In the genomic region with DNA sequence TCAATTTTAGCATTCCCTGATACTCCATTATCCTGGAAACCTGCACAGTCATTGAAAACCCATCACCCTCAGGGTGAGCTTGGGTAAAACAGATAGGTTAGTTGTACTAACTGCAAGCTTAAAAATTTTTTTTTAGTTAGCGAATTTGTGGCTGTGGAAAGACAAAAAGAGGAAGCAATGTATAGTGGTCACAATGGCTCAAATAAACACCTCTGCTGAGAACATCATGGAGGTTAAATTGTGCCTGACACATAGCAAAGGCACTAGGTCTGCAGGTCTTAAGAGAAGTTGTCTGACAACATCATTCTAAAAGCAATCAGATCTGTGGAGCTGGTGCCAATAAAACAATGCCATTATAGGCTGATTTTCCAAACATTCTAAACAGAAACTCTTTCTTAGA, we compare ENCODE assay signal across 22 cellular contexts.
DNase-seq lines count a peak whose midpoint lies in the region; ATAC-seq, FAIRE-seq and TF ChIP-seq lines count a peak whose summit lies in the region.
"Had no signal": no experiment of that assay in that cellular context is flagged by ENCODE, and none has a peak within 500 bp of the region (broad histone marks: within the 10 kb centered on the region; RNA-seq: fewer than 3 reads in every experiment).

No MANE protein-coding gene starts in this region.

- in situ Hi-C loops in GM12878 (cut with MboI): no loop called here

- H3F3A ChIP-seq in GM23338 (replicated peaks; ENCODE audit: low read depth): 0 out of 2 replicates have a peak, but pooled peaks cover 7% of the 10 kb centered on the region

- peaks cover 28% of the 10 kb centered on the region for H3K4me1 Mint-ChIP-seq in GM23338
- H3K4me1 Mint-ChIP-seq: CD14-positive monocyte had no signal

- H3K27me3 Mint-ChIP-seq in GM23338 (ENCODE audit: insufficient read depth, low read depth, poor library complexity): no peaks in the 10 kb centered on the region
- H3K27me3 Mint-ChIP-seq: stimulated activated naive CD8-positive, alpha-beta T cell treated with anti-CD3 and anti-CD28 coated beads, Interleukin-15, Interleukin-2, amounts not matched to agents 100 ng/mL and 50 ng/mL, for 24 hours had no signal

- H4K20me1 ChIP-seq in GM23338 (replicated peaks; ENCODE audit: insufficient read depth) (no peaks in the 10 kb centered on the region), GM12878 (ENCODE audit: control insufficient read depth, insufficient read depth) (no peaks in the 10 kb centered on the region)

- no peak overlapping the region for H3K27ac Mint-ChIP-seq in GM23338
- H3K27ac Mint-ChIP-seq: activated CD8-positive, alpha-beta T cell treated with anti-CD3 and anti-CD28 coated beads for 36 hours; brain; CD14-positive monocyte; stimulated activated naive CD8-positive, alpha-beta T cell treated with anti-CD3 and anti-CD28 coated beads, Interleukin-15, Interleukin-2, amounts not matched to agents 100 ng/mL and 50 ng/mL, for 24 hours had no signal

- H3K27ac ChIP-seq in GM23338 (ENCODE audit: low read depth): no peak overlapping the region
- H3K27ac ChIP-seq in GM12878 (ENCODE audit: control insufficient read depth, insufficient read depth): no peak overlapping the region
- H3K27ac ChIP-seq: right lobe of liver, thyroid gland had no signal

- TF ChIP-seq POLR2A in GM12878 (IDR thresholded peaks at IDR 0.05; ENCODE audit: low read depth, low read length): no peak

- TF ChIP-seq RAD21 in GM12878 (IDR thresholded peaks at IDR 0.05; ENCODE audit: insufficient read depth, low read depth, low read length): no peak

- H3K4me2 ChIP-seq in GM23338 (no peak overlapping the region), GM12878 (ENCODE audit: control insufficient read depth, insufficient read depth) (no peak overlapping the region)

- H3K36me3 Mint-ChIP-seq in GM23338 (ENCODE audit: low read depth): no peaks in the 10 kb centered on the region
- H3K36me3 Mint-ChIP-seq: brain, CD14-positive monocyte had no signal

- H3K4me1 ChIP-seq in GM23338 (ENCODE audit: insufficient read depth) (peaks cover 24% of the 10 kb centered on the region), GM12878 (ENCODE audit: control insufficient read depth, insufficient read depth, low read length) (peaks cover 26% of the 10 kb centered on the region)
- H3K4me1 ChIP-seq: right lobe of liver had no signal

- RAD21 ChIA-PET in GM12878 (lab: Charles Lee; ENCODE audit: unreplicated experiment): interaction anchor here (1.6 to 2.8 kb wide), 2 partner anchors 8 to 77 kb away, joined by 4 to 12 read pairs; no protein-coding TSS in a partner anchor

- ATAC-seq in GM18519 (IDR thresholded peaks at IDR 0.05; ENCODE audit: low FRiP score, unreplicated experiment) (peak; percentile 41), GM23338 (no peak), HG03432 (IDR thresholded peaks at IDR 0.05; ENCODE audit: unreplicated experiment) (peak; percentile 22), GM12878 (peak; percentile 64), HG02970 (IDR thresholded peaks at IDR 0.05; ENCODE audit: low FRiP score, unreplicated experiment) (no peak)
- ATAC-seq: activated CD8-positive, alpha-beta T cell treated with anti-CD3 and anti-CD28 coated beads for 36 hours; right lobe of liver had no signal

- BruUV-seq in GM12878 (replicated peaks; lab: Mats Ljungman, UMichigan): no TSS peak

- no peak overlapping the region for H3K4me3 Mint-ChIP-seq in GM23338
- H3K4me3 Mint-ChIP-seq: activated CD8-positive, alpha-beta T cell treated with anti-CD3 and anti-CD28 coated beads for 36 hours; brain; CD14-positive monocyte; stimulated activated naive CD8-positive, alpha-beta T cell treated with anti-CD3 and anti-CD28 coated beads, Interleukin-15, Interleukin-2, amounts not matched to agents 100 ng/mL and 50 ng/mL, for 24 hours had no signal

- no peaks in the 10 kb centered on the region for H3K79me2 ChIP-seq in GM23338 (replicated peaks; ENCODE audit: insufficient read depth)
- H3K79me2 ChIP-seq in GM12878 (ENCODE audit: control insufficient read depth, insufficient read depth, low read length): no peaks in the 10 kb centered on the region

- no peak for TF ChIP-seq EP300 in GM12878 (IDR thresholded peaks at IDR 0.05; ENCODE audit: borderline replicate concordance in 1 of 2, control insufficient read depth in 1 of 2, low read depth in 2 of 2, low read length in 2 of 2)

- POLR2A ChIA-PET in GM12878 (lab: Charles Lee): interaction anchor here (1.0 to 2.4 kb wide), 2 partner anchors 8 to 20 kb away, joined by 3 to 11 read pairs; no protein-coding TSS in a partner anchor

- no peak overlapping the region for H3K9ac ChIP-seq in GM12878 (ENCODE audit: control insufficient read depth, insufficient read depth, low read length)

- CTCF ChIA-PET in GM12878 (lab: Yijun Ruan, JAX): interaction anchor here (0.6 to 1.6 kb wide), 6 partner anchors 8 to 188 kb away, joined by 3 to 5 read pairs (median 3); no protein-coding TSS in a partner anchor

- no peaks in the 10 kb centered on the region for H3K27me3 ChIP-seq in GM23338 (ENCODE audit: insufficient read depth)
- H3K27me3 ChIP-seq in GM12878 (replicated peaks in 1 of 2; ENCODE audit: control insufficient read depth in 2 of 2, insufficient read depth in 2 of 2, low read length in 1 of 2): no peaks in the 10 kb centered on the region
- H3K27me3 ChIP-seq: right lobe of liver, thyroid gland had no signal

- intact Hi-C loops in GM12878 (cut with micrococcal nuclease; ENCODE audit: unreplicated experiment): no loop called here

- peaks cover 8% of the 10 kb centered on the region for H3K9me2 ChIP-seq in GM23338 (ENCODE audit: insufficient read depth)

- H3K4me3 ChIP-seq in GM23338: no peak overlapping the region
- no peak overlapping the region for H3K4me3 ChIP-seq in GM12878
- H3K4me3 ChIP-seq: right lobe of liver, thyroid gland had no signal

- H3K36me3 ChIP-seq in GM23338 (ENCODE audit: insufficient read depth) (no peaks in the 10 kb centered on the region), GM12878 (ENCODE audit: control insufficient read depth in 2 of 2, insufficient read depth in 2 of 2, low read length in 1 of 2) (no peaks in the 10 kb centered on the region)
- H3K36me3 ChIP-seq: right lobe of liver, thyroid gland had no signal

- H3K9me3 ChIP-seq in GM12878 (replicated peaks; ENCODE audit: control insufficient read depth, insufficient read depth, low read length): no peaks in the 10 kb centered on the region; the same call in 1 of the 3 replicates
- H3K9me3 ChIP-seq: thyroid gland had no signal

- SMC1A ChIA-PET in GM12878 (lab: Charles Lee; ENCODE audit: uncharacterized antibody, unreplicated experiment): interaction anchor here (0.8 to 5.2 kb wide), 12 partner anchors 9 to 231 kb away, joined by 3 to 44 read pairs (median 7); no protein-coding TSS in a partner anchor

- no peak for TF ChIP-seq CTCF in GM23338 (conservative IDR thresholded peaks at IDR 0.05; ENCODE audit: low read depth in 2 of 2)
- no peak for TF ChIP-seq CTCF in GM12878 (IDR thresholded peaks at IDR 0.05 in 2 of 3, conservative IDR thresholded peaks at IDR 0.05 in 1 of 3; ENCODE audit: control insufficient read depth in 2 of 3, extremely low read depth in 1 of 3, insufficient read depth in 1 of 3, low read depth in 3 of 3, low read length in 3 of 3)

- no peaks in the 10 kb centered on the region for H3K9me3 Mint-ChIP-seq in GM23338
- H3K9me3 Mint-ChIP-seq: activated CD8-positive, alpha-beta T cell treated with anti-CD3 and anti-CD28 coated beads for 36 hours; stimulated activated naive CD8-positive, alpha-beta T cell treated with anti-CD3 and anti-CD28 coated beads, Interleukin-15, Interleukin-2, amounts not matched to agents 100 ng/mL and 50 ng/mL, for 24 hours had no signal

- WGBS in GM12878 (ENCODE audit: insufficient coverage, insufficient replicate concordance, low lambda C conversion rate, missing lambda C conversion rate): 31% methylated on average over 1 of the region's 1 CpG

- FAIRE-seq in GM12878 (lab: Jason Lieb, UNC): no peak
- FAIRE-seq: RCC 7860 had no signal

- H2AFZ ChIP-seq in GM23338: peak overlapping the region; percentile 19; the same call in 1 of the 2 replicates
- H2AFZ ChIP-seq in GM12878 (ENCODE audit: control insufficient read depth, low read depth, low read length): no peak overlapping the region

- DNase-seq in GM23338 (ENCODE audit: low spot score): no peak
- no peak for DNase-seq in GM12878 (ENCODE audit: low read depth, low spot score)
- DNase-seq in activated naive CD4-positive, alpha-beta T cell (lab: John Stamatoyannopoulos, UW): no peak
- DNase-seq in foreskin melanocyte: no peak
- DNase-seq in dermis blood vessel endothelial cell: no peak
- DNase-seq: activated CD4-positive, alpha-beta T cell treated with anti-CD3 and anti-CD28 coated beads for 1 hour; activated CD8-positive, alpha-beta T cell treated with anti-CD3 and anti-CD28 coated beads for 36 hours; activated gamma-delta T cell treated with Interleukin-2 at 50 U/mL for 16 hours; activated T-cell treated with anti-CD3 and anti-CD28 coated beads for 4 hours; effector CD8-positive, alpha-beta T cell; foreskin fibroblast; NCI-H1930; NCI-H526; right lobe of liver; thyroid gland had no signal

TF ChIP-seq in GM23338, 12 proteins besides CTCF, POLR2A, EP300 and RAD21 (continues in another document):
- TF ChIP-seq, protein P1, sequence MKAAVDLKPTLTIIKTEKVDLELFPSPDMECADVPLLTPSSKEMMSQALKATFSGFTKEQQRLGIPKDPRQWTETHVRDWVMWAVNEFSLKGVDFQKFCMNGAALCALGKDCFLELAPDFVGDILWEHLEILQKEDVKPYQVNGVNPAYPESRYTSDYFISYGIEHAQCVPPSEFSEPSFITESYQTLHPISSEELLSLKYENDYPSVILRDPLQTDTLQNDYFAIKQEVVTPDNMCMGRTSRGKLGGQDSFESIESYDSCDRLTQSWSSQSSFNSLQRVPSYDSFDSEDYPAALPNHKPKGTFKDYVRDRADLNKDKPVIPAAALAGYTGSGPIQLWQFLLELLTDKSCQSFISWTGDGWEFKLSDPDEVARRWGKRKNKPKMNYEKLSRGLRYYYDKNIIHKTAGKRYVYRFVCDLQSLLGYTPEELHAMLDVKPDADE (IDR thresholded peaks at IDR 0.05): no peak
- TF ChIP-seq STAT1 (IDR thresholded peaks at IDR 0.05; ENCODE audit: unreplicated experiment) (no peak), CREB1 (CRISPR knock-in tag; IDR thresholded peaks at IDR 0.05; ENCODE audit: low read depth) (no peak)

TF ChIP-seq in GM12878, 131 proteins besides CTCF, POLR2A, EP300 and RAD21 (continues in another document):
- no peak for TF ChIP-seq HCFC1 (IDR thresholded peaks at IDR 0.05; ENCODE audit: low read length)
- TF ChIP-seq, protein P2, sequence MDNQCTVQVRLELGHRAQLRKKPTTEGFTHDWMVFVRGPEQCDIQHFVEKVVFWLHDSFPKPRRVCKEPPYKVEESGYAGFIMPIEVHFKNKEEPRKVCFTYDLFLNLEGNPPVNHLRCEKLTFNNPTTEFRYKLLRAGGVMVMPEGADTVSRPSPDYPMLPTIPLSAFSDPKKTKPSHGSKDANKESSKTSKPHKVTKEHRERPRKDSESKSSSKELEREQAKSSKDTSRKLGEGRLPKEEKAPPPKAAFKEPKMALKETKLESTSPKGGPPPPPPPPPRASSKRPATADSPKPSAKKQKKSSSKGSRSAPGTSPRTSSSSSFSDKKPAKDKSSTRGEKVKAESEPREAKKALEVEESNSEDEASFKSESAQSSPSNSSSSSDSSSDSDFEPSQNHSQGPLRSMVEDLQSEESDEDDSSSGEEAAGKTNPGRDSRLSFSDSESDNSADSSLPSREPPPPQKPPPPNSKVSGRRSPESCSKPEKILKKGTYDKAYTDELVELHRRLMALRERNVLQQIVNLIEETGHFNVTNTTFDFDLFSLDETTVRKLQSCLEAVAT (IDR thresholded peaks at IDR 0.05): no peak

Comparison
In these comparisons a context has a peak if more than half of its experiments do, and no peak if none do; other contexts are left out.
1. ATAC-seq: peak in GM18519 (single experiment), HG03432 (single experiment) and GM12878 (single experiment); none in GM23338 (single experiment) and HG02970 (single experiment).